Comparison of ENCODE assay signal across 9 cellular contexts in genomic region chr17:40014375-40014980, GRCh38. TPM values are rescaled to one million over a fixed set of nuclear protein-coding genes. Genes with fewer than 3 reads are reported as not detected.
DNase-seq lines count a peak whose midpoint lies in the region; TF ChIP-seq lines count a peak whose summit lies in the region.
"Had no signal": no experiment of that assay in that cellular context is flagged by ENCODE, and none has a peak within 500 bp of the region (broad histone marks: within the 10 kb centered on the region; RNA-seq: fewer than 3 reads in every experiment).

No MANE protein-coding gene starts in this region.

- peaks cover 12 to 18% of the 10 kb centered on the region in 2 donors for H3K4me1 Mint-ChIP-seq in immature natural killer cell

- WGBS in stomach, 5 donors = 27 to 49% (median 30%) methylated on average over 17 to 18 of the region's 18 CpGs

- no peak overlapping the region for H3K27ac Mint-ChIP-seq in immature natural killer cell

- intact Hi-C loops in stomach (cut with DNase I; ENCODE audit: low total_unique reads) = loop anchor here (10.0 kb wide), 1 partner anchor 150 kb away; no protein-coding TSS in a partner anchor

- H3K36me3 Mint-ChIP-seq in immature natural killer cell = peaks cover 0 to 5% (median 4%) of the 10 kb centered on the region in 3 donors

- H3K9me3 ChIP-seq in right atrium auricular region (no peaks in the 10 kb centered on the region), stomach (no peaks in the 10 kb centered on the region)
- H3K9me3 ChIP-seq: right lobe of liver had no signal

- DNase-seq in right atrium auricular region (ENCODE audit: low spot score) (no peak), stomach (no peak), immature natural killer cell (no peak), anterior cingulate cortex (lab: John Stamatoyannopoulos, UW) (no peak), cerebellar nuclear complex (lab: John Stamatoyannopoulos, UW) (no peak)

- H3K27me3 Mint-ChIP-seq in immature natural killer cell (ENCODE audit: low read depth in 3 of 3) = peaks cover 0 to 3% (median 0%) of the 10 kb centered on the region in 3 donors

- no peaks in the 10 kb centered on the region for H3K27me3 ChIP-seq in right atrium auricular region
- H3K27me3 ChIP-seq in stomach = no peaks in the 10 kb centered on the region
- H3K27me3 ChIP-seq: brain microvascular endothelial cell, right lobe of liver had no signal

- peaks cover 0 to 52% of the 10 kb centered on the region in 2 donors for H3K4me1 ChIP-seq in right atrium auricular region
- peaks cover 43 to 59% (median 49%) of the 10 kb centered on the region in 4 donors for H3K4me1 ChIP-seq in stomach
- H3K4me1 ChIP-seq: right lobe of liver had no signal

- TF ChIP-seq CTCF in VCaP (conservative IDR thresholded peaks at IDR 0.05) (no peak), right atrium auricular region (IDR thresholded peaks at IDR 0.05) (no peak), stomach (IDR thresholded peaks at IDR 0.05) (no peak)

- peaks cover 3% of the 10 kb centered on the region for H3K36me3 ChIP-seq in right atrium auricular region
- H3K36me3 ChIP-seq in stomach = peaks cover 3 to 10% (median 4%) of the 10 kb centered on the region in 4 donors

- H3K9me3 Mint-ChIP-seq in immature natural killer cell = no peaks in the 10 kb centered on the region

- H3K27ac ChIP-seq in VCaP = 0 out of 2 replicates have a peak overlapping the region, but pooled peaks have one; percentile 9
- peak overlapping the region; percentile 0 to 61 for H3K27ac ChIP-seq in right atrium auricular region
- peak overlapping the region in 4 of 5 donors; percentile 52 to 77 (median 62) for H3K27ac ChIP-seq in stomach
- H3K27ac ChIP-seq: brain microvascular endothelial cell, right lobe of liver had no signal

- H3K4me3 Mint-ChIP-seq in immature natural killer cell = no peak overlapping the region

- H3K4me3 ChIP-seq in right atrium auricular region (no peak overlapping the region), stomach (no peak overlapping the region)
- H3K4me3 ChIP-seq: right lobe of liver had no signal

- TF ChIP-seq POLR2A in stomach (IDR thresholded peaks at IDR 0.05) = no peak

- TF ChIP-seq EP300 in stomach (IDR thresholded peaks at IDR 0.05) = no peak

RNA-seq across cellular contexts. Expression of gene CSF3, which starts 0.8 kb away (rescaled TPM):
- total RNA-seq in right atrium auricular region (1 to 10 TPM in 1 of 2 donors, not detected in 1; 1.3 TPM), stomach (1 to 10 TPM in 2 of 5 donors, under 1 TPM in 1, not detected in 2; 0.55 to 1.7 (median 1.2) TPM)
- polyA plus RNA-seq in stomach (10 to 100 TPM in 1 of 3 donors, 1 to 10 TPM in 2; 1.4 to 16.2 (median 4.0) TPM), immature natural killer cell (not detected)
- total RNA-seq: T-helper 1 cell treated with Interleukin-12 subunit alpha and Interleukin-12 subunit beta and Interleukin-4 antibody, amounts not matched to agents 30 ng/mL and 1 ng/mL, for 36 hours had no signal

RNA-seq across cellular contexts. Expression of gene PSMD3, which starts 33.9 kb away (rescaled TPM):
- total RNA-seq in right atrium auricular region (10 to 100 TPM; 76.3 to 88.8 TPM), stomach (100 to 1,000 TPM in 1 of 5 donors, 10 to 100 TPM in 4; 13.4 to 140 (median 41.7) TPM)
- polyA plus RNA-seq in stomach (10 to 100 TPM; 45.9 to 53.8 (median 51.2) TPM), immature natural killer cell (10 to 100 TPM; 47.0 to 59.1 (median 47.7) TPM)

RNA-seq across cellular contexts. Expression of gene MED24, which starts 39.7 kb away (rescaled TPM):
- total RNA-seq in right atrium auricular region (10 to 100 TPM; 44.2 to 44.7 TPM), stomach (100 to 1,000 TPM in 2 of 5 donors, 10 to 100 TPM in 3; 55.4 to 336 (median 91.6) TPM)
- polyA plus RNA-seq in stomach (10 to 100 TPM; 24.1 to 49.5 (median 32.7) TPM), immature natural killer cell (10 to 100 TPM; 34.8 to 75.8 (median 53.2) TPM)

RNA-seq across cellular contexts. Expression of gene THRA, which starts 48.3 kb away (rescaled TPM):
- 10 to 100 TPM; 60.3 to 69.0 TPM for total RNA-seq in right atrium auricular region
- total RNA-seq in stomach = 10 to 100 TPM; 21.1 to 52.2 (median 38.4) TPM
- polyA plus RNA-seq in stomach = 10 to 100 TPM; 21.4 to 37.0 (median 26.4) TPM
- 10 to 100 TPM in 1 of 3 donors, 1 to 10 TPM in 2; 5.0 to 15.0 (median 8.0) TPM for polyA plus RNA-seq in immature natural killer cell

RNA-seq across cellular contexts. Expression of gene GSDMA, which starts 51.7 kb away (rescaled TPM):
- total RNA-seq in right atrium auricular region (under 1 TPM in 1 of 2 donors, not detected in 1; 0.75 TPM), stomach (not detected)
- polyA plus RNA-seq in stomach (under 1 TPM in 2 of 3 donors, not detected in 1; 0.08 to 0.92 TPM), immature natural killer cell (1 to 10 TPM in 1 of 3 donors, not detected in 2; 2.3 TPM)

Comparison
In these comparisons a context has a peak if more than half of its experiments do, and no peak if none do; other contexts are left out.
1. H3K27ac ChIP-seq: peak in every context shown above with its lines; median percentile 62 in stomach; 30 in right atrium auricular region; 9 in VCaP.